9 cellular contexts compared by ENCODE assay signal in genomic region chr19:13781547-13781946, GRCh38. TPM values are rescaled to one million over a fixed set of nuclear protein-coding genes. Genes with fewer than 3 reads are reported as not detected.
DNase-seq lines count a peak whose midpoint lies in the region; ATAC-seq and TF ChIP-seq lines count a peak whose summit lies in the region.
"Had no signal": no experiment of that assay in that cellular context is flagged by ENCODE, and none has a peak within 500 bp of the region (broad histone marks: within the 10 kb centered on the region; RNA-seq: fewer than 3 reads in every experiment).

No MANE protein-coding gene starts in this region.

- BruUV-seq in PC-3 (replicated peaks; lab: Mats Ljungman, UMichigan): no TSS peak

- no peaks in the 10 kb centered on the region for H3K27me3 ChIP-seq in PC-3 (ENCODE audit: low read length)
- H3K27me3 ChIP-seq in fibroblast of lung (ENCODE audit: control insufficient read depth, insufficient read depth, low read length): no peaks in the 10 kb centered on the region
- H3K27me3 ChIP-seq: dorsolateral prefrontal cortex had no signal

- peaks cover 7% of the 10 kb centered on the region for H3F3A ChIP-seq in PC-3 (ENCODE audit: low read length, unreplicated experiment)

- no peak overlapping the region for H3K27ac ChIP-seq in PC-3 (ENCODE audit: low read length)
- H3K27ac ChIP-seq in fibroblast of lung (ENCODE audit: insufficient read depth, low read length): peak overlapping the region; percentile 50

- CTCF ChIA-PET in PC-3 (lab: Charles Lee): interaction anchor here (2.7 kb wide), 1 partner anchor 81 kb away, joined by 19 read pairs; no protein-coding TSS in a partner anchor

- peaks cover 4% of the 10 kb centered on the region for H3K79me2 ChIP-seq in PC-3 (ENCODE audit: low read length)
- peaks cover 5% of the 10 kb centered on the region for H3K79me2 ChIP-seq in fibroblast of lung (ENCODE audit: control insufficient read depth, insufficient read depth, low read length)

- peak; percentile 68 for ATAC-seq in PC-3
- ATAC-seq in omental fat pad (ENCODE audit: low FRiP score): peak; percentile 86
- no peak for ATAC-seq in GM21390 (IDR thresholded peaks at IDR 0.05; ENCODE audit: unreplicated experiment)

- H3K4me1 ChIP-seq in PC-3 (ENCODE audit: insufficient read depth, low read length): peaks cover 10% of the 10 kb centered on the region
- H3K4me1 ChIP-seq in fibroblast of lung (ENCODE audit: control insufficient read depth, extremely low read depth, insufficient read depth, low read length): peaks cover 10% of the 10 kb centered on the region

- TF ChIP-seq CTCF in PC-3 (conservative IDR thresholded peaks at IDR 0.05; ENCODE audit: low read depth, low read length) (no peak), fibroblast of lung (conservative IDR thresholded peaks at IDR 0.05 in 1 of 2, IDR thresholded peaks at IDR 0.05 in 1 of 2; ENCODE audit: low read depth in 1 of 2, low read length in 2 of 2) (no peak), omental fat pad (IDR thresholded peaks at IDR 0.05) (no peak)

- H3K9me3 ChIP-seq in PC-3 (ENCODE audit: low read length) (no peaks in the 10 kb centered on the region), fibroblast of lung (ENCODE audit: control insufficient read depth, insufficient read depth, low read depth, low read length) (no peaks in the 10 kb centered on the region)

- no peaks in the 10 kb centered on the region for H3K9me2 ChIP-seq in PC-3 (replicated peaks; ENCODE audit: low read length)

- DNase-seq in GOT3 (lab: John Stamatoyannopoulos, UW) (peak; percentile 33), PC-3 (peak; percentile 67), fibroblast of lung (ENCODE audit: low read depth in 2 of 2) (peak; percentile 75 to 95), omental fat pad (ENCODE audit: low spot score) (peak; percentile 56), cortex of kidney (lab: John Stamatoyannopoulos, UW) (no peak), NOMO-1 treated with DMSO at 0.1 percent for 48 hours (lab: John Stamatoyannopoulos, UW; ENCODE audit: unreplicated experiment) (no peak)
- no peak for DNase-seq in activated CD8-positive, alpha-beta memory T cell treated with anti-CD3 and anti-CD28 coated beads for 24 hours

- no peak overlapping the region for H3K9ac ChIP-seq in PC-3 (ENCODE audit: low read length)
- H3K9ac ChIP-seq in fibroblast of lung (ENCODE audit: insufficient read depth, low read length): no peak overlapping the region

- H4K20me1 ChIP-seq in PC-3 (ENCODE audit: low read length): no peaks in the 10 kb centered on the region
- no peaks in the 10 kb centered on the region for H4K20me1 ChIP-seq in fibroblast of lung (ENCODE audit: control insufficient read depth, extremely low read depth, insufficient read depth, low read length)

- H3K4me3 ChIP-seq in PC-3 (ENCODE audit: low read length) (no peak overlapping the region), fibroblast of lung (replicated peaks in 1 of 4; ENCODE audit: control extremely low read depth in 1 of 4, insufficient read depth in 1 of 4, low read depth in 3 of 4, low read length in 4 of 4) (no peak overlapping the region)

- no peak overlapping the region for H2AFZ ChIP-seq in PC-3 (ENCODE audit: low read length)
- H2AFZ ChIP-seq in fibroblast of lung (ENCODE audit: low read length): no peak overlapping the region

- H3K36me3 ChIP-seq in PC-3 (ENCODE audit: low read depth, low read length) (peaks cover 23% of the 10 kb centered on the region), fibroblast of lung (ENCODE audit: control insufficient read depth, insufficient read depth, low read length) (peaks cover 16% of the 10 kb centered on the region)

- POLR2A ChIA-PET in PC-3 (lab: Charles Lee; ENCODE audit: unreplicated experiment): interaction anchor here (0.7 kb wide), 1 partner anchor 645 kb away, joined by 3 read pairs; no protein-coding TSS in a partner anchor

- H3K4me2 ChIP-seq in PC-3 (ENCODE audit: low read length): no peak overlapping the region
- H3K4me2 ChIP-seq in fibroblast of lung (ENCODE audit: extremely low read depth, insufficient read depth, low read length): peak overlapping the region; percentile 44

- intact Hi-C loops in PC-3 (cut with micrococcal nuclease): loop anchor here (10.0 kb wide), 1 partner anchor 293 kb away; the partner anchor contains the start of gene MISP3

RNA-seq across cellular contexts. Expression of gene C19orf53, which starts 7.3 kb away (rescaled TPM):
- total RNA-seq in PC-3 (2014; rRNA removed): 341 and 392 TPM in 2 replicates
- total RNA-seq in fibroblast of lung: 50.1 and 58.8 TPM in 2 replicates
- 146 and 206 TPM in 2 replicates for polyA plus RNA-seq in fibroblast of lung
- 292 and 381 TPM in 2 replicates for polyA plus RNA-seq in fibroblast of lung (2012)
- 139 and 187 TPM in 2 replicates for polyA minus RNA-seq in fibroblast of lung (ENCODE audit: low replicate concordance)
- total RNA-seq in omental fat pad: 100 to 1,000 TPM; 135 to 206 (median 170) TPM

RNA-seq across cellular contexts. Expression of gene ZSWIM4, which starts 13.7 kb away (rescaled TPM):
- 8.0 and 11.4 TPM in 2 replicates for total RNA-seq in PC-3 (2014; rRNA removed)
- total RNA-seq in fibroblast of lung: 5.6 and 6.7 TPM in 2 replicates
- polyA plus RNA-seq in fibroblast of lung: 1.6 and 2.0 TPM in 2 replicates
- 2.8 and 3.3 TPM in 2 replicates for polyA plus RNA-seq in fibroblast of lung (2012)
- polyA minus RNA-seq in fibroblast of lung (ENCODE audit: low replicate concordance): 4.4 and 6.1 TPM in 2 replicates
- total RNA-seq in omental fat pad: 1 to 10 TPM; 3.8 to 5.2 (median 4.6) TPM

RNA-seq across cellular contexts. Expression of gene MRI1, which starts 17.2 kb away (rescaled TPM):
- total RNA-seq in PC-3 (2014; rRNA removed) (85.2 and 140 TPM in 2 replicates), fibroblast of lung (17.7 and 20.3 TPM in 2 replicates), omental fat pad (10 to 100 TPM; 34.1 to 82.1 (median 38.5) TPM)
- polyA plus RNA-seq in fibroblast of lung: 5.2 and 17.1 TPM in 2 replicates
- 6.2 and 17.7 TPM in 2 replicates for polyA plus RNA-seq in fibroblast of lung (2012)
- polyA minus RNA-seq in fibroblast of lung (ENCODE audit: low replicate concordance): 7.2 and 26.5 TPM in 2 replicates

Comparison
In these comparisons a context has a peak if more than half of its experiments do, and no peak if none do; other contexts are left out.
1. DNase-seq: peak in GOT3 (single experiment), PC-3 (single experiment), fibroblast of lung (2 of 2) and omental fat pad (single experiment); none in activated CD8-positive, alpha-beta memory T cell treated with anti-CD3 and anti-CD28 coated beads for 24 hours (single experiment), cortex of kidney (single experiment) and NOMO-1 treated with DMSO at 0.1 percent for 48 hours (single experiment).